In genomic region chr7:922334-923107, GRCh38 we compare ENCODE assay signal across 8 cellular contexts. TPM values are rescaled to one million over a fixed set of nuclear protein-coding genes. Genes with fewer than 3 reads are reported as not detected.
A peak's percentile ranks its signal among the peaks of the same experiment; 100 is the strongest.
DNase-seq lines count a peak whose midpoint lies in the region; ATAC-seq, FAIRE-seq and TF ChIP-seq lines count a peak whose summit lies in the region.

No MANE protein-coding gene starts in this region.

- ATAC-seq in GM18511 (IDR thresholded peaks at IDR 0.05; ENCODE audit: unreplicated experiment) (peak; percentile 10), HG03342 (IDR thresholded peaks at IDR 0.05; ENCODE audit: unreplicated experiment) (no peak)

- H3K18ac ChIP-seq in H9 (ENCODE audit: insufficient read length, low read depth, low read length), result no peak overlapping the region

- no peak overlapping the region for H3K14ac ChIP-seq in H9 (ENCODE audit: insufficient read depth, low read length)

- H2BK15ac ChIP-seq in H9 (ENCODE audit: low read depth, low read length), result no peak overlapping the region; the same call in 1 of the 2 replicates

- H3T11ph ChIP-seq in H9 (ENCODE audit: low read length), result no peak overlapping the region

- no peaks in the 10 kb centered on the region for H3K79me2 ChIP-seq in H9 (ENCODE audit: insufficient read depth, low read length)

- H3K9ac ChIP-seq in H9 (ENCODE audit: extremely low read depth, insufficient read length, low read length), result no peak overlapping the region

- H3K4me1 ChIP-seq in small intestine (ENCODE audit: control insufficient read depth in 2 of 2, insufficient read depth in 1 of 2, low read depth in 1 of 2, low read length in 1 of 2) (peaks cover 11 to 21% of the 10 kb centered on the region in 2 donors), H9 (ENCODE audit: insufficient read depth, low read length) (no peaks in the 10 kb centered on the region)

- no peaks in the 10 kb centered on the region for H3K27me3 ChIP-seq in small intestine (ENCODE audit: control insufficient read depth in 2 of 2, insufficient read depth in 2 of 2, low read length in 2 of 2)
- H3K27me3 ChIP-seq in H9 (ENCODE audit: insufficient read depth, low read length), result no peaks in the 10 kb centered on the region

- no peak overlapping the region for H2AK5ac ChIP-seq in H9 (ENCODE audit: insufficient read length, low read length)

- no peak for FAIRE-seq in small intestine (lab: Jason Lieb, UNC)

- H3K23ac ChIP-seq in H9 (ENCODE audit: insufficient read length, low read depth, low read length), result no peak overlapping the region

- no peak overlapping the region for H2BK120ac ChIP-seq in H9 (ENCODE audit: low read depth, low read length, poor library complexity, severe bottlenecking)

- H3K4me3 ChIP-seq in coronary artery (peak overlapping the region; percentile 35), small intestine (ENCODE audit: low read depth in 1 of 2, low read length in 2 of 2) (peak overlapping the region in 1 of 2 donors; percentile 30)

- no peak overlapping the region for H2BK20ac ChIP-seq in H9 (ENCODE audit: low read depth, low read length, poor library complexity, severe bottlenecking)

- DNase-seq in SW480 (ENCODE audit: low spot score) (peak; percentile 69), coronary artery (ENCODE audit: low spot score) (no peak), small intestine (no peak), NCI-H526 treated with DMSO at 0.1 percent for 48 hours (lab: John Stamatoyannopoulos, UW) (no peak), H9 (no peak), dermis blood vessel endothelial cell (no peak)

- TF ChIP-seq CTCF in coronary artery (IDR thresholded peaks at IDR 0.05) (no peak), H9 (conservative IDR thresholded peaks at IDR 0.05) (no peak)

- H3K27ac Mint-ChIP-seq in H9, result peak overlapping the region in 1 of 3 experiments; percentile 70; a peak in 1 of 7 replicates

- no peak overlapping the region for H3K4me3 Mint-ChIP-seq in H9

- no peak overlapping the region for H4K91ac ChIP-seq in H9 (ENCODE audit: insufficient read length, low read depth, low read length)

- H3K4ac ChIP-seq in H9 (ENCODE audit: low read depth, low read length), result no peak overlapping the region

- H2BK12ac ChIP-seq in H9 (ENCODE audit: insufficient read length, low read depth, low read length), result no peak overlapping the region

- H3K23me2 ChIP-seq in H9 (ENCODE audit: insufficient read length, low read depth, low read length, poor library complexity, severe bottlenecking), result no peaks in the 10 kb centered on the region

- peaks cover 4 to 6% of the 10 kb centered on the region in 2 experiments; a peak in 3 of 4 replicates for H3K4me1 Mint-ChIP-seq in H9

- H3K36me3 Mint-ChIP-seq in H9 (ENCODE audit: insufficient read depth in 1 of 3, low read depth in 3 of 3), result no peaks in the 10 kb centered on the region

- 36 to 45% (median 38%) methylated on average over 29 of the region's 29 CpGs for WGBS in small intestine, 3 donors
- no CpG with 5 or more reads among the region's 29 CpGs for WGBS in H9 (ENCODE audit: extremely low coverage, insufficient read length, low lambda C conversion rate)

- H4K8ac ChIP-seq in H9 (replicated peaks; ENCODE audit: insufficient read length, low read depth, low read length), result no peak overlapping the region

- no peak overlapping the region for H3K56ac ChIP-seq in H9 (ENCODE audit: insufficient read length, low read depth, low read length)

- peaks cover 0 to 2% of the 10 kb centered on the region in 2 donors for H3K36me3 ChIP-seq in small intestine (ENCODE audit: control insufficient read depth in 2 of 2, insufficient read depth in 2 of 2, low read length in 2 of 2)

- no peaks in the 10 kb centered on the region; the same call in 1 of the 2 replicates for H3K27me3 Mint-ChIP-seq in H9 (ENCODE audit: low read depth)

- no peaks in the 10 kb centered on the region; a peak in 1 of 5 replicates for H3K9me3 Mint-ChIP-seq in H9

- no peaks in the 10 kb centered on the region for H3K79me1 ChIP-seq in H9 (ENCODE audit: insufficient read depth, low read depth, low read length, poor library complexity, severe bottlenecking)

- H4K5ac ChIP-seq in H9 (ENCODE audit: insufficient read length, low read depth, low read length), result no peak overlapping the region

- no peaks in the 10 kb centered on the region for H4K20me1 ChIP-seq in H9 (ENCODE audit: control insufficient read depth, insufficient read depth, insufficient read length)

- no peak overlapping the region for H3K4me2 ChIP-seq in H9 (ENCODE audit: insufficient read depth, insufficient read length, low read length)

- no peak overlapping the region for H2AFZ ChIP-seq in H9 (ENCODE audit: low read length)

- H3K9me3 ChIP-seq in small intestine (ENCODE audit: control insufficient read depth, low read depth), result no peaks in the 10 kb centered on the region
- H3K9me3 ChIP-seq in H9 (ENCODE audit: control insufficient read depth, low read depth, low read length), result no peaks in the 10 kb centered on the region

- no peak overlapping the region for H2BK5ac ChIP-seq in H9 (ENCODE audit: insufficient read length, low read length)

- H3K27ac ChIP-seq in coronary artery (peak overlapping the region in 1 of 2 donors; percentile 74), small intestine (ENCODE audit: low read depth in 1 of 2, low read length in 1 of 2) (peak overlapping the region; percentile 77 to 86), H9 (ENCODE audit: insufficient read length, low read depth, low read length) (no peak overlapping the region)

RNA-seq across cellular contexts. Expression of gene ADAP1, which starts 32.0 kb away (rescaled TPM):
- polyA plus RNA-seq in small intestine, result 100 to 1,000 TPM in 2 of 3 donors, 10 to 100 TPM in 1; 69.2 to 113 (median 102) TPM
- total RNA-seq in H9 (2021) (6.2 and 6.8 TPM in 2 replicates), dermis blood vessel endothelial cell (1.7 and 2.9 TPM in 2 replicates)

RNA-seq across cellular contexts. Expression of gene GET4, which starts 46.2 kb away (rescaled TPM):
- 10 to 100 TPM; 38.9 to 87.2 (median 71.9) TPM for polyA plus RNA-seq in small intestine
- total RNA-seq in H9 (2021) (70.2 and 75.1 TPM in 2 replicates), dermis blood vessel endothelial cell (35.4 and 45.0 TPM in 2 replicates)

RNA-seq across cellular contexts. Expression of gene COX19, which starts 52.8 kb away (rescaled TPM):
- polyA plus RNA-seq in small intestine, result 10 to 100 TPM in 1 of 3 donors, 1 to 10 TPM in 2; 8.9 to 10.6 (median 8.9) TPM
- total RNA-seq in H9 (2021), result 10.2 and 12.3 TPM in 2 replicates
- total RNA-seq in dermis blood vessel endothelial cell, result 7.2 and 12.4 TPM in 2 replicates
